ENCODE assay signal across 20 cellular contexts in genomic region chr14:100695423-100695738, GRCh38. TPM values are rescaled to one million over a fixed set of nuclear protein-coding genes. Genes with fewer than 3 reads are reported as not detected.
"Had no signal": no experiment of that assay in that cellular context is flagged by ENCODE, and none has a peak within 500 bp of the region (broad histone marks: within the 10 kb centered on the region; RNA-seq: fewer than 3 reads in every experiment).

No MANE protein-coding gene starts in this region.

- H3K27ac Mint-ChIP-seq: activated naive CD4-positive, alpha-beta T cell treated with anti-CD3 and anti-CD28 coated beads, Interleukin-2, amount 50 U/mL, for 24 hours; activated T-cell treated with anti-CD3 and anti-CD28 coated beads, Interleukin-2, amount 50 U/mL, for 72 hours; stimulated activated naive B cell treated with anti-CD40 and anti-IgM and Interleukin-4, amounts not matched to agents 10 μg/mL and 1 μg/mL and 100 μg/mL, for 72 hours had no signal

- H3K4me1 ChIP-seq: esophagus muscularis mucosa, lower lobe of right lung had no signal

- DNase-seq: activated CD4-positive, alpha-beta T cell treated with anti-CD3 and anti-CD28 coated beads, Interleukin-2, amount 50 U/mL, for 4 hours; activated gamma-delta T cell; activated T-cell treated with anti-CD3 and anti-CD28 coated beads, Interleukin-2, amount 50 U/mL, for 72 hours; cerebellar nuclear complex; effector CD4-positive, alpha-beta T cell; hippocampal formation; left cardiac atrium; lower lobe of right lung; midbrain; ovary; stimulated activated naive B cell treated with anti-CD40 and anti-IgM and Interleukin-4, amounts not matched to agents 10 μg/mL and 1 μg/mL and 100 μg/mL, for 72 hours had no signal

- H3K4me1 Mint-ChIP-seq: activated naive CD4-positive, alpha-beta T cell treated with anti-CD3 and anti-CD28 coated beads, Interleukin-2, amount 50 U/mL, for 24 hours; stimulated activated naive B cell treated with anti-CD40 and anti-IgM and Interleukin-4, amounts not matched to agents 10 μg/mL and 1 μg/mL and 100 μg/mL, for 72 hours had no signal

- H3K36me3 Mint-ChIP-seq: activated naive CD4-positive, alpha-beta T cell treated with anti-CD3 and anti-CD28 coated beads, Interleukin-2, amount 50 U/mL, for 24 hours; stimulated activated naive B cell treated with anti-CD40 and anti-IgM and Interleukin-4, amounts not matched to agents 10 μg/mL and 1 μg/mL and 100 μg/mL, for 72 hours had no signal

- H3K4me3 Mint-ChIP-seq: activated naive CD4-positive, alpha-beta T cell treated with anti-CD3 and anti-CD28 coated beads, Interleukin-2, amount 50 U/mL, for 24 hours; activated T-cell treated with anti-CD3 and anti-CD28 coated beads, Interleukin-2, amount 50 U/mL, for 72 hours; neural crest cell; stimulated activated naive B cell treated with anti-CD40 and anti-IgM and Interleukin-4, amounts not matched to agents 10 μg/mL and 1 μg/mL and 100 μg/mL, for 72 hours had no signal

- H3K36me3 ChIP-seq: esophagus muscularis mucosa, lower lobe of right lung, ovary, thoracic aorta had no signal

- H3K27ac ChIP-seq: esophagus muscularis mucosa, lower lobe of right lung, thoracic aorta had no signal

- H3K27me3 ChIP-seq: ovary had no signal

- ATAC-seq: activated T-cell treated with anti-CD3 and anti-CD28 coated beads, Interleukin-2, amount 50 U/mL, for 72 hours; left cardiac atrium; lower lobe of right lung; sciatic nerve; stimulated activated naive B cell treated with anti-CD40 and anti-IgM and Interleukin-4, amounts not matched to agents 10 μg/mL and 1 μg/mL and 100 μg/mL, for 72 hours had no signal

- H3K9me3 ChIP-seq: esophagus muscularis mucosa, lower lobe of right lung, ovary, thoracic aorta had no signal

- H3K4me3 ChIP-seq: esophagus muscularis mucosa, lower lobe of right lung, ovary, thoracic aorta had no signal

- H3K9me3 Mint-ChIP-seq: activated naive CD4-positive, alpha-beta T cell treated with anti-CD3 and anti-CD28 coated beads, Interleukin-2, amount 50 U/mL, for 24 hours; activated T-cell treated with anti-CD3 and anti-CD28 coated beads, Interleukin-2, amount 50 U/mL, for 72 hours; neural crest cell had no signal

RNA-seq across cellular contexts. Expression of gene DLK1, which starts 31.3 kb away (rescaled TPM):
- total RNA-seq: activated CD8-positive, alpha-beta memory T cell treated with anti-CD3 and anti-CD28 coated beads for 36 hours; activated T-cell treated with anti-CD3 and anti-CD28 coated beads, Interleukin-2, amount 50 U/mL, for 72 hours; bronchial epithelial cell; lower lobe of right lung; myocyte; T-helper 2 cell treated with Interferon-gamma antibody and Interleukin-4, amounts not matched to agents 100 ng/mL and 5 ng/mL, for 36 hours; thoracic aorta had no signal
